Comparison of ENCODE assay signal across 1 cellular context in the genomic region with DNA sequence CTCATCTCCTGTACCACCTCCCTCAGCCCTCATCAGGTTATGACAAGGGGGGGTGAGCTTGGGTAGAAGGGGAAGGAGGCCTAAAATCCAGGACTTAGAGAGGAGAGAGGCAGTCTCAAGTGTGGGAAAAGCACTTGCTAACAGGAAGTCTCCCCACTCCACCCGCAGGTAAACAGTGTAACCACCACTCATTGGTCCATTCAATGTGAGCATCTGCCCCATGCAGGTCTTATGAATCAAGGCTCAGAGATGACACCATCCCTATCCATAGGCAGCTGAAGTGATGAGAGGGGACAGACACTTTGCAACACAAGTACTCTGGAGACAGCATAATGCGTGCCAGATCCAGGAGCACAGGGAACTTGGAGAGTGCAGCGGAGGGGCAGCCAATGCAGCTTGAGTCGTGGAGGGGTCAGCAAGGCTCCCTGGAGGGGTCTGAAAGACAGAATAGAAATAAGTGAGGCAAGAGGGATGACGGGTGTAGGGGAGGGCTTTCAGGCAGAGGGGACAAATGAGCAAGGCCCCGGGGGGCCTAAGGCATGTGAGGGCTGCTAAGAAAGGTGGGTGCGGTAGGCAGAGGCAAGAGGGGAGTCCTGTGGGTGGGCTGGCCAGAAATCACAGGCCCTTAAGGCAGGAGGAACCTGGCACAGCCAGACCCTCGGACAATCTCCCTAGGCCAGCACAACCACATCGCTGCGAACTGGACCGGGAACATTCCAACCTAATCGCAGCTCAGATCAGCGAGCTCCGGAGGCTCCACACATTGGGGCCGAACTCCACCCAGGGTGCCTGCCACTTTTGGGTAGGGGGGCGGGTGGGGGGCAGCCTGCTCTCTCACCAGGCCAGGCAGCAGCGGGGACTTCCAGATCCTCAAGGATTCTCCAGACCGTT.
TF ChIP-seq lines count a peak whose summit lies in the region.

No MANE protein-coding gene starts in this region.

TF ChIP-seq in K562, 482 proteins besides CTCF, POLR2A, EP300 and RAD21:
- TF ChIP-seq ARNT (IDR thresholded peaks at IDR 0.05) (no peak), ZNF584 (CRISPR knock-in tag; IDR thresholded peaks at IDR 0.05; ENCODE audit: low read depth) (0 out of 2 replicates have a peak, but pooled peaks have one; percentile 28)
TF ChIP-seq in K562: peak in this region for 1.
